8 cellular contexts compared by ENCODE assay signal in genomic region chr6:4020822-4021132, GRCh38. TPM values are rescaled to one million over a fixed set of nuclear protein-coding genes. Genes with fewer than 3 reads are reported as not detected.
DNase-seq lines count a peak whose midpoint lies in the region; ATAC-seq and TF ChIP-seq lines count a peak whose summit lies in the region.

No MANE protein-coding gene starts in this region.

- peak overlapping the region; percentile 91 for H3K4me3 Mint-ChIP-seq in activated naive CD4-positive, alpha-beta T cell treated with anti-CD3 and anti-CD28 coated beads, Interleukin-2, amount 50 U/mL, for 24 hours
- H3K4me3 Mint-ChIP-seq in type B pancreatic cell, result peak overlapping the region; percentile 94

- TF ChIP-seq CTCF in lower leg skin (IDR thresholded peaks at IDR 0.05) (no peak), type B pancreatic cell (conservative IDR thresholded peaks at IDR 0.05) (no peak)

- no peaks in the 10 kb centered on the region for H3K27me3 Mint-ChIP-seq in activated naive CD4-positive, alpha-beta T cell treated with anti-CD3 and anti-CD28 coated beads, Interleukin-2, amount 50 U/mL, for 24 hours
- no peaks in the 10 kb centered on the region for H3K27me3 Mint-ChIP-seq in type B pancreatic cell

- no peak for TF ChIP-seq POLR2A in lower leg skin (IDR thresholded peaks at IDR 0.05)

- intact Hi-C loops in lower leg skin (cut with DNase I; ENCODE audit: low total_unique reads), result no loop called here

- H3K36me3 Mint-ChIP-seq in activated naive CD4-positive, alpha-beta T cell treated with anti-CD3 and anti-CD28 coated beads, Interleukin-2, amount 50 U/mL, for 24 hours, result peaks cover 8% of the 10 kb centered on the region
- H3K36me3 Mint-ChIP-seq in type B pancreatic cell, result peaks cover 9% of the 10 kb centered on the region

- DNase-seq in activated naive CD4-positive, alpha-beta T cell treated with anti-CD3 and anti-CD28 coated beads, Interleukin-2, amount 50 U/mL, for 16 hours, result no peak
- DNase-seq in lower leg skin (ENCODE audit: low spot score in 2 of 2) (no peak), type B pancreatic cell (ENCODE audit: extremely low spot score, unreplicated experiment) (no peak), SIG-M5 (lab: John Stamatoyannopoulos, UW) (no peak), superior temporal gyrus (ENCODE audit: extremely low spot score) (no peak)

- H3K9me3 Mint-ChIP-seq in activated naive CD4-positive, alpha-beta T cell treated with anti-CD3 and anti-CD28 coated beads, Interleukin-2, amount 50 U/mL, for 24 hours, result no peaks in the 10 kb centered on the region
- H3K9me3 Mint-ChIP-seq in type B pancreatic cell, result peaks cover 5% of the 10 kb centered on the region

- peaks cover 74% of the 10 kb centered on the region for H3K4me1 Mint-ChIP-seq in activated naive CD4-positive, alpha-beta T cell treated with anti-CD3 and anti-CD28 coated beads, Interleukin-2, amount 50 U/mL, for 24 hours
- peaks cover 47% of the 10 kb centered on the region for H3K4me1 Mint-ChIP-seq in type B pancreatic cell (ENCODE audit: unreplicated experiment)

- peak overlapping the region; percentile 51 for H3K27ac ChIP-seq in angular gyrus (ENCODE audit: low read depth, low read length)

- H3K27ac Mint-ChIP-seq in activated naive CD4-positive, alpha-beta T cell treated with anti-CD3 and anti-CD28 coated beads, Interleukin-2, amount 50 U/mL, for 24 hours, result peak overlapping the region; percentile 99
- peak overlapping the region; percentile 96 for H3K27ac Mint-ChIP-seq in type B pancreatic cell

- ATAC-seq in GM18861 (IDR thresholded peaks at IDR 0.05; ENCODE audit: unreplicated experiment), result no peak

- H3K4me3 ChIP-seq in lower leg skin (ENCODE audit: low read depth, poor library complexity, severe bottlenecking), result peak overlapping the region; percentile 7

- 2% methylated on average over 12 of the region's 12 CpGs for WGBS in lower leg skin, 2 donors

RNA-seq across cellular contexts. Expression of gene FAM217A, which starts 58.2 kb away (rescaled TPM):
- total RNA-seq in lower leg skin (not detected), type B pancreatic cell (ENCODE audit: low replicate concordance) (not detected in 2 replicates)
